In genomic region chr11:88103337-88104206, GRCh38 we compare ENCODE assay signal across 8 cellular contexts.
A peak's percentile ranks its signal among the peaks of the same experiment; 100 is the strongest.
DNase-seq lines count a peak whose midpoint lies in the region; ATAC-seq lines count a peak whose summit lies in the region.

No MANE protein-coding gene starts in this region.

- DNase-seq in NCI-H2081 (lab: John Stamatoyannopoulos, UW), result peak; percentile 8 to 13
- no peak for DNase-seq in NCI-H2081 treated with DMSO at 0.1 percent for 48 hours (lab: John Stamatoyannopoulos, UW)
- peak; percentile 14 for DNase-seq in GM19240 (ENCODE audit: insufficient read length, low spot score)
- peak; percentile 5 for DNase-seq in NOMO-1 treated with dmso at 0.1 percent for 144 hours (lab: John Stamatoyannopoulos, UW; ENCODE audit: unreplicated experiment)
- DNase-seq in adipocyte (ENCODE audit: low read depth), result peak; percentile 21
- peak; percentile 49 for DNase-seq in left kidney (ENCODE audit: low read depth, low spot score)
- DNase-seq in NCI-H345 treated with DMSO at 0.1 percent for 48 hours (lab: John Stamatoyannopoulos, UW; ENCODE audit: unreplicated experiment), result no peak

- no peaks in the 10 kb centered on the region for H3K27me3 ChIP-seq in adipocyte (replicated peaks; ENCODE audit: control insufficient read depth, insufficient read depth, low read length)

- no peaks in the 10 kb centered on the region for H3K9me3 ChIP-seq in adipocyte (ENCODE audit: control insufficient read depth, low read length)

- H3K4me3 ChIP-seq in adipocyte (ENCODE audit: low read length), result no peak overlapping the region

- H3K9ac ChIP-seq in adipocyte (ENCODE audit: low read length), result no peak overlapping the region

- peaks cover 38% of the 10 kb centered on the region for H3K4me1 ChIP-seq in adipocyte (ENCODE audit: control insufficient read depth, insufficient read depth, low read length)

- H3K36me3 ChIP-seq in adipocyte (ENCODE audit: control insufficient read depth, insufficient read depth, low read length, severe bottlenecking), result no peaks in the 10 kb centered on the region

- ATAC-seq in HG03139 (IDR thresholded peaks at IDR 0.05; ENCODE audit: unreplicated experiment), result peak; percentile 85

Comparison
In these comparisons a context has a peak if more than half of its experiments do, and no peak if none do; other contexts are left out.
1. DNase-seq: peak in NCI-H2081 (2 of 2), GM19240 (single experiment), NOMO-1 treated with dmso at 0.1 percent for 144 hours (single experiment), adipocyte (single experiment) and left kidney (single experiment); none in NCI-H2081 treated with DMSO at 0.1 percent for 48 hours (single experiment) and NCI-H345 treated with DMSO at 0.1 percent for 48 hours (single experiment).